Comparison of ENCODE assay signal across 8 cellular contexts in genomic region chr9:95508968-95509850, GRCh38. TPM values are rescaled to one million over a fixed set of nuclear protein-coding genes. Genes with fewer than 3 reads are reported as not detected.
A peak's percentile ranks its signal among the peaks of the same experiment; 100 is the strongest.
DNase-seq lines count a peak whose midpoint lies in the region; ATAC-seq and TF ChIP-seq lines count a peak whose summit lies in the region.

No MANE protein-coding gene starts in this region.

- peaks cover 47% of the 10 kb centered on the region for H3K4me1 ChIP-seq in CD4-positive, alpha-beta memory T cell (ENCODE audit: insufficient read depth, low read length)
- H3K4me1 ChIP-seq in IMR-90 (ENCODE audit: control insufficient read depth, insufficient read depth, low read length) (peaks cover 7% of the 10 kb centered on the region), fibroblast of lung (ENCODE audit: control insufficient read depth, extremely low read depth, insufficient read depth, low read length) (peaks cover 8% of the 10 kb centered on the region)

- no peak overlapping the region for H3K14ac ChIP-seq in IMR-90 (replicated peaks; ENCODE audit: low read depth, low read length)

- H4K20me1 ChIP-seq in IMR-90 (ENCODE audit: insufficient read depth, low read length) (peaks cover 9% of the 10 kb centered on the region), fibroblast of lung (ENCODE audit: control insufficient read depth, extremely low read depth, insufficient read depth, low read length) (no peaks in the 10 kb centered on the region)

- dilution Hi-C loops in IMR-90 (cut with HindIII; ENCODE audit: low sequenced_read_pairs, unreplicated experiment), result no loop called here

- peak overlapping the region; percentile 1 for H3K27ac ChIP-seq in CD4-positive, alpha-beta memory T cell (ENCODE audit: low read depth, low read length)
- peak overlapping the region; percentile 80 for H3K27ac ChIP-seq in IMR-90 (ENCODE audit: insufficient read depth, low read length)
- H3K27ac ChIP-seq in fibroblast of lung (ENCODE audit: insufficient read depth, low read length), result peak overlapping the region; percentile 81

- no peak overlapping the region for H2AK9ac ChIP-seq in IMR-90 (replicated peaks; ENCODE audit: low read depth, low read length, poor library complexity)

- peaks cover 5% of the 10 kb centered on the region for H3K79me2 ChIP-seq in fibroblast of lung (ENCODE audit: control insufficient read depth, insufficient read depth, low read length)

- H3K9me1 ChIP-seq in IMR-90 (ENCODE audit: insufficient read depth, low read length), result no peaks in the 10 kb centered on the region; the same call in 1 of the 2 replicates

- no peak overlapping the region for H2BK20ac ChIP-seq in IMR-90 (ENCODE audit: low read depth, low read length)

- H3K18ac ChIP-seq in IMR-90 (ENCODE audit: low read depth, low read length), result no peak overlapping the region; the same call in 1 of the 2 replicates

- in situ Hi-C loops in IMR-90 (cut with MboI; ENCODE audit: low sequenced_read_pairs), result no loop called here

- H3K27me3 Mint-ChIP-seq in CD4-positive, alpha-beta memory T cell, result peaks cover 5 to 11% of the 10 kb centered on the region in 2 donors
- peaks cover 46% of the 10 kb centered on the region for H3K27me3 Mint-ChIP-seq in activated T-helper 2 cell treated with anti-CD3 and anti-CD28 coated beads, Interferon-gamma antibody, Interleukin-2, Interleukin-4, amounts not matched to agents 10 μg/mL and 5 μg/mL and 100 μg/mL, durations not matched to agents 14 hours and 24 hours and 36 hours (ENCODE audit: low read depth)

- H3K23ac ChIP-seq in IMR-90 (ENCODE audit: low read depth, low read length), result peak overlapping the region; percentile 72; the same call in 1 of the 2 replicates

- peak overlapping the region; percentile 37 to 46 for H3K4me3 ChIP-seq in CD4-positive, alpha-beta memory T cell (ENCODE audit: low read length in 2 of 2)
- peak overlapping the region; percentile 84 for H3K4me3 ChIP-seq in IMR-90 (ENCODE audit: insufficient read depth, low read depth, low read length)
- H3K4me3 ChIP-seq in fibroblast of lung (replicated peaks in 1 of 4; ENCODE audit: control extremely low read depth in 1 of 4, insufficient read depth in 1 of 4, low read depth in 3 of 4, low read length in 4 of 4), result peak overlapping the region; percentile 75 to 94 (median 84)

- H3K9me3 Mint-ChIP-seq in CD4-positive, alpha-beta memory T cell, result peaks cover 0 to 2% (median 0%) of the 10 kb centered on the region in 8 donors
- no peaks in the 10 kb centered on the region for H3K9me3 Mint-ChIP-seq in activated T-helper 2 cell treated with anti-CD3 and anti-CD28 coated beads, Interferon-gamma antibody, Interleukin-2, Interleukin-4, amounts not matched to agents 10 μg/mL and 5 μg/mL and 100 μg/mL, durations not matched to agents 14 hours and 24 hours and 36 hours

- WGBS in IMR-90 (ENCODE audit: extremely low coverage in 2 of 2, insufficient read length in 1 of 2), 2 experiments, result 3% methylated on average over 15 of the region's 48 CpGs; no CpG with 5 or more reads in 1 of the 2 experiments

- peaks cover 5 to 37% of the 10 kb centered on the region in 2 experiments; a peak in 3 of 4 replicates for H3K79me1 ChIP-seq in IMR-90 (ENCODE audit: low read depth in 1 of 2, low read length in 2 of 2)

- CTCF ChIA-PET in CD4-positive, alpha-beta memory T cell (lab: Charles Lee; ENCODE audit: partially characterized antibody), result interaction anchor here (0.6 kb wide), 1 partner anchor 198 kb away, joined by 3 read pairs; no protein-coding TSS in a partner anchor
- CTCF ChIA-PET in IMR-90 (lab: Yijun Ruan, JAX), result no interaction called here

- DNase-seq in CD4-positive, alpha-beta memory T cell, result peak; percentile 56 to 79 (median 63)
- peak; percentile 92 for DNase-seq in IMR-90
- peak; percentile 85 for DNase-seq in OCI-M1 (lab: John Stamatoyannopoulos, UW)
- DNase-seq in activated T-helper 2 cell treated with anti-CD3 and anti-CD28 coated beads, Interferon-gamma antibody, Interleukin-2, Interleukin-4, amounts not matched to agents 10 μg/mL and 5 μg/mL and 100 μg/mL, durations not matched to agents 14 hours and 24 hours and 36 hours (ENCODE audit: low spot score), result peak; percentile 61
- DNase-seq in fibroblast of lung (ENCODE audit: low read depth in 2 of 2), result peak; percentile 91 to 95
- peak; percentile 91 for DNase-seq in myocyte (ENCODE audit: low read depth)
- peak; percentile 96 for DNase-seq in superior temporal gyrus (ENCODE audit: extremely low spot score)

- H3K36me3 ChIP-seq in CD4-positive, alpha-beta memory T cell (ENCODE audit: insufficient read depth, low read length), result no peaks in the 10 kb centered on the region
- no peaks in the 10 kb centered on the region for H3K36me3 ChIP-seq in IMR-90 (ENCODE audit: control insufficient read depth, insufficient read depth, low read length)
- no peaks in the 10 kb centered on the region for H3K36me3 ChIP-seq in fibroblast of lung (ENCODE audit: control insufficient read depth, insufficient read depth, low read length)

- peak overlapping the region; percentile 74 for H3K9ac ChIP-seq in IMR-90 (ENCODE audit: low read depth, low read length)
- peak overlapping the region; percentile 61 for H3K9ac ChIP-seq in fibroblast of lung (ENCODE audit: insufficient read depth, low read length)

- H3K4me3 Mint-ChIP-seq in CD4-positive, alpha-beta memory T cell, result peak overlapping the region; percentile 80 to 99 (median 92)
- peak overlapping the region; percentile 88 for H3K4me3 Mint-ChIP-seq in activated T-helper 2 cell treated with anti-CD3 and anti-CD28 coated beads, Interferon-gamma antibody, Interleukin-2, Interleukin-4, amounts not matched to agents 10 μg/mL and 5 μg/mL and 100 μg/mL, durations not matched to agents 14 hours and 24 hours and 36 hours (ENCODE audit: low read depth)

- H4K5ac ChIP-seq in IMR-90 (ENCODE audit: low read depth, low read length), result no peak overlapping the region

- no peak for TF ChIP-seq CTCF in IMR-90 (conservative IDR thresholded peaks at IDR 0.05; ENCODE audit: low read depth, low read length)
- TF ChIP-seq CTCF in fibroblast of lung (conservative IDR thresholded peaks at IDR 0.05 in 1 of 2, IDR thresholded peaks at IDR 0.05 in 1 of 2; ENCODE audit: low read depth in 1 of 2, low read length in 2 of 2), result no peak

- peak overlapping the region; percentile 53; the same call in 1 of the 2 replicates for H3K56ac ChIP-seq in IMR-90 (ENCODE audit: extremely low read depth, insufficient read depth, low read length)

- peak overlapping the region; percentile 97 for H3K4me2 ChIP-seq in IMR-90 (ENCODE audit: low read depth, low read length)
- H3K4me2 ChIP-seq in fibroblast of lung (ENCODE audit: extremely low read depth, insufficient read depth, low read length), result peak overlapping the region; percentile 77

- BruUV-seq in IMR-90 (replicated peaks; lab: Mats Ljungman, UMichigan), result no TSS peak

- H2BK5ac ChIP-seq in IMR-90 (ENCODE audit: low read depth, low read length, poor library complexity, severe bottlenecking), result peak overlapping the region; percentile 40

- H4K91ac ChIP-seq in IMR-90 (ENCODE audit: insufficient read depth, low read depth, low read length), result no peak overlapping the region

- no peak overlapping the region; a peak in 1 of 4 replicates for H4K8ac ChIP-seq in IMR-90 (ENCODE audit: low read depth in 2 of 2, low read length in 2 of 2)

- TF ChIP-seq POLR2A in IMR-90 (IDR thresholded peaks at IDR 0.05; ENCODE audit: low read depth, low read length), result no peak

- peaks cover 4% of the 10 kb centered on the region for H3K27me3 ChIP-seq in CD4-positive, alpha-beta memory T cell (ENCODE audit: insufficient read depth, low read length)
- H3K27me3 ChIP-seq in IMR-90 (ENCODE audit: control insufficient read depth, insufficient read depth, low read length) (no peaks in the 10 kb centered on the region), fibroblast of lung (ENCODE audit: control insufficient read depth, insufficient read depth, low read length) (no peaks in the 10 kb centered on the region)

- no peak overlapping the region for H2BK15ac ChIP-seq in IMR-90 (ENCODE audit: low read depth, low read length)

- H2BK120ac ChIP-seq in IMR-90 (ENCODE audit: low read depth, low read length), result no peak overlapping the region

- ATAC-seq in GM21360 (IDR thresholded peaks at IDR 0.05; ENCODE audit: unreplicated experiment) (peak; percentile 29), IMR-90 (ENCODE audit: low read depth) (peak; percentile 16)

- POLR2A ChIA-PET in CD4-positive, alpha-beta memory T cell (lab: Charles Lee; ENCODE audit: partially characterized antibody), result interaction anchor here (6.6 kb wide), 1 partner anchor 14 kb away, joined by 82 read pairs; no protein-coding TSS in a partner anchor
- POLR2A ChIA-PET in IMR-90 (lab: Charles Lee; ENCODE audit: unreplicated experiment), result interaction anchor here (0.6 to 0.7 kb wide), 2 partner anchors 22 to 218 kb away, joined by 5 to 20 read pairs; no protein-coding TSS in a partner anchor

- TF ChIP-seq RAD21 in IMR-90 (IDR thresholded peaks at IDR 0.05; ENCODE audit: low read length), result 0 out of 2 replicates have a peak, but pooled peaks have one; percentile 1

- 0 out of 2 replicates have a peak overlapping the region, but pooled peaks have one; percentile 1 for H3K4ac ChIP-seq in IMR-90 (ENCODE audit: low read depth, low read length)

- H3K4me1 Mint-ChIP-seq in CD4-positive, alpha-beta memory T cell, result peaks cover 21 to 75% (median 37%) of the 10 kb centered on the region in 4 donors
- peaks cover 35% of the 10 kb centered on the region for H3K4me1 Mint-ChIP-seq in activated T-helper 2 cell treated with anti-CD3 and anti-CD28 coated beads, Interferon-gamma antibody, Interleukin-2, Interleukin-4, amounts not matched to agents 10 μg/mL and 5 μg/mL and 100 μg/mL, durations not matched to agents 14 hours and 24 hours and 36 hours (ENCODE audit: low read depth)

- intact Hi-C loops in CD4-positive, alpha-beta memory T cell (cut with micrococcal nuclease), result loop anchor here (5.0 kb wide), 1 partner anchor 508 kb away; no protein-coding TSS in a partner anchor
- intact Hi-C loops in IMR-90 (cut with micrococcal nuclease), result loop anchor here (5.0 to 10.0 kb wide), 3 partner anchors 127 to 626 kb away; no protein-coding TSS in a partner anchor
- intact Hi-C loops in activated T-helper 2 cell treated with anti-CD3 and anti-CD28 coated beads, Interferon-gamma antibody, Interleukin-2, Interleukin-4, amounts not matched to agents 10 μg/mL and 5 μg/mL and 100 μg/mL, durations not matched to agents 14 hours and 24 hours and 36 hours (cut with micrococcal nuclease), result loop anchor here (1.0 to 10.0 kb wide), 8 partner anchors 7 to 908 kb away; partner anchors contain the start of genes ERCC6L2, PTCH1 and ZNF367

- H3K9me3 ChIP-seq in CD4-positive, alpha-beta memory T cell (ENCODE audit: control insufficient read depth in 1 of 2, low read length in 2 of 2), result no peaks in the 10 kb centered on the region
- H3K9me3 ChIP-seq in IMR-90 (ENCODE audit: control insufficient read depth, insufficient read depth, low read length) (no peaks in the 10 kb centered on the region), fibroblast of lung (ENCODE audit: control insufficient read depth, insufficient read depth, low read depth, low read length) (no peaks in the 10 kb centered on the region)

- peaks cover 0 to 25% of the 10 kb centered on the region in 2 donors for H3K36me3 Mint-ChIP-seq in CD4-positive, alpha-beta memory T cell
- peaks cover 7% of the 10 kb centered on the region for H3K36me3 Mint-ChIP-seq in activated T-helper 2 cell treated with anti-CD3 and anti-CD28 coated beads, Interferon-gamma antibody, Interleukin-2, Interleukin-4, amounts not matched to agents 10 μg/mL and 5 μg/mL and 100 μg/mL, durations not matched to agents 14 hours and 24 hours and 36 hours (ENCODE audit: low read depth)

- H2AK5ac ChIP-seq in IMR-90 (ENCODE audit: low read depth, low read length), result no peak overlapping the region

- H3K27ac Mint-ChIP-seq in CD4-positive, alpha-beta memory T cell, result peak overlapping the region; percentile 54 to 95 (median 87)
- H3K27ac Mint-ChIP-seq in activated T-helper 2 cell treated with anti-CD3 and anti-CD28 coated beads, Interferon-gamma antibody, Interleukin-2, Interleukin-4, amounts not matched to agents 10 μg/mL and 5 μg/mL and 100 μg/mL, durations not matched to agents 14 hours and 24 hours and 36 hours, result peak overlapping the region; percentile 18

- peak overlapping the region; percentile 88 for H2AFZ ChIP-seq in IMR-90 (replicated peaks; ENCODE audit: low read length, poor library complexity)
- H2AFZ ChIP-seq in fibroblast of lung (ENCODE audit: low read length), result peak overlapping the region; percentile 65

RNA-seq across cellular contexts. Expression of gene PTCH1, which starts 7.6 kb away (rescaled TPM):
- total RNA-seq in CD4-positive, alpha-beta memory T cell, result 10 to 100 TPM; 18.8 to 23.0 TPM
- polyA plus RNA-seq in CD4-positive, alpha-beta memory T cell, result 10 to 100 TPM in 1 of 2 donors, 1 to 10 TPM in 1; 2.7 to 13.5 TPM
- total RNA-seq in IMR-90 (2012; rRNA removed), result 4.1 and 5.3 TPM in 2 replicates
- polyA plus RNA-seq in IMR-90 (2012; rRNA removed), result 5.0 and 6.0 TPM in 2 replicates
- polyA plus RNA-seq in IMR-90 (2012; cell fraction: cytosol; rRNA removed), result 2.0 and 3.7 TPM in 2 replicates
- 12.6 and 14.4 TPM in 2 replicates for polyA plus RNA-seq in IMR-90 (2012; cell fraction: nucleus; rRNA removed; ENCODE audit: low replicate concordance)
- 4.8 and 5.2 TPM in 2 replicates for total RNA-seq in activated T-helper 2 cell treated with anti-CD3 and anti-CD28 coated beads, Interferon-gamma antibody, Interleukin-2, Interleukin-4, amounts not matched to agents 10 μg/mL and 5 μg/mL and 100 μg/mL, durations not matched to agents 14 hours and 24 hours and 36 hours
- 18.0 and 20.1 TPM in 2 replicates for total RNA-seq in fibroblast of lung
- polyA plus RNA-seq in fibroblast of lung, result 3.2 and 3.3 TPM in 2 replicates
- polyA plus RNA-seq in fibroblast of lung (2012), result 4.5 and 6.5 TPM in 2 replicates
- 15.9 and 22.9 TPM in 2 replicates for polyA minus RNA-seq in fibroblast of lung (ENCODE audit: low replicate concordance)
- 1.7 and 3.9 TPM in 2 replicates for total RNA-seq in myocyte
- 1.8 TPM for polyA plus RNA-seq in myocyte (2012)

Comparison
In these comparisons a context has a peak if more than half of its experiments do, and no peak if none do; other contexts are left out.
1. Peak in every context shown above with its lines: DNase-seq, ATAC-seq, H3K4me3 ChIP-seq and H3K27ac ChIP-seq.
2. H3K27ac ChIP-seq: peak in every context shown above with its lines; median percentile 81 in fibroblast of lung; 80 in IMR-90; 1 in CD4-positive, alpha-beta memory T cell.